In genomic region chr3:179604336-179605078, GRCh38 we compare ENCODE assay signal across 1 cellular context.
TF ChIP-seq lines count a peak whose summit lies in the region.

TSS of gene MRPL47 (minus strand) at chr3:179604638. CDS start at chr3:179604624, 14 bp downstream.
TSS of gene NDUFB5 (plus strand) at chr3:179604794. CDS start at chr3:179604816, 22 bp downstream.

TF ChIP-seq in K562, 482 proteins besides CTCF, POLR2A, EP300 and RAD21 (continued from another document and continues in another):
- TF ChIP-seq ZBTB7A (IDR thresholded peaks at IDR 0.05; ENCODE audit: borderline replicate concordance, control insufficient read depth, low read depth, low read length) (peak; percentile 17; the same call in 1 of the 2 replicates), POLR3A (IDR thresholded peaks at IDR 0.05; ENCODE audit: borderline replicate concordance, extremely low read depth, insufficient read depth, insufficient read length) (no peak), ILK (tag; IDR thresholded peaks at IDR 0.05; ENCODE audit: borderline replicate concordance, low read depth) (no peak), SLC30A9 (CRISPR knock-in tag; IDR thresholded peaks at IDR 0.05) (no peak), HDGF (IDR thresholded peaks at IDR 0.05) (no peak), ZNF282 (CRISPR knock-in tag; IDR thresholded peaks at IDR 0.05) (no peak), NKRF (IDR thresholded peaks at IDR 0.05; ENCODE audit: borderline replicate concordance) (peak; percentile 76; the same call in 1 of the 2 replicates), KLF1 (tag; IDR thresholded peaks at IDR 0.05) (0 out of 2 replicates have a peak, but pooled peaks have one; percentile 29), SUPT5H (IDR thresholded peaks at IDR 0.05) (peak; percentile 95), ETS2 (tag; IDR thresholded peaks at IDR 0.05; ENCODE audit: borderline replicate concordance, poor library complexity, severe bottlenecking) (no peak), DPF2 (IDR thresholded peaks at IDR 0.05) (no peak), NUFIP1 (IDR thresholded peaks at IDR 0.05; ENCODE audit: partially characterized antibody) (no peak), JUND (IDR thresholded peaks at IDR 0.05; ENCODE audit: borderline replicate concordance, low read depth, low read length) (peak; percentile 82; the same call in 1 of the 2 replicates), JUND (tag; IDR thresholded peaks at IDR 0.05; ENCODE audit: borderline replicate concordance, low read depth, low read length) (peak; percentile 85; the same call in 2 of the 3 replicates), ZNF140 (CRISPR knock-in tag; IDR thresholded peaks at IDR 0.05) (no peak), GTF2B (IDR thresholded peaks at IDR 0.05; ENCODE audit: extremely low read depth, insufficient read length) (peak; percentile 71), ZNF212 (CRISPR knock-in tag; IDR thresholded peaks at IDR 0.05) (no peak), ZNF165 (CRISPR knock-in tag; IDR thresholded peaks at IDR 0.05; ENCODE audit: borderline replicate concordance) (no peak), TOE1 (IDR thresholded peaks at IDR 0.05; ENCODE audit: borderline replicate concordance) (no peak), TOE1 (CRISPR knock-in tag; IDR thresholded peaks at IDR 0.05; ENCODE audit: borderline replicate concordance, low read depth) (no peak), ATF3 (IDR thresholded peaks at IDR 0.05) (peak; percentile 39; the same call in 1 of the 2 replicates), ATF3 (CRISPR knock-in tag; conservative IDR thresholded peaks at IDR 0.05) (no peak; the same call in 1 of the 2 replicates), RNF2 (IDR thresholded peaks at IDR 0.05) (no peak), PTTG1 (tag; IDR thresholded peaks at IDR 0.05; ENCODE audit: low read depth) (no peak), JUN (IDR thresholded peaks at IDR 0.05; ENCODE audit: borderline replicate concordance, low read depth, low read length) (peak; percentile 59; the same call in 1 of the 2 replicates), JUN (CRISPR knock-in tag; IDR thresholded peaks at IDR 0.05; ENCODE audit: borderline replicate concordance) (no peak), CTCFL (IDR thresholded peaks at IDR 0.05; ENCODE audit: borderline replicate concordance, insufficient read depth, low read depth, low read length, poor library complexity, severe bottlenecking) (no peak), EGR1 (conservative IDR thresholded peaks at IDR 0.05) (no peak), HOXB6 (CRISPR knock-in tag; IDR thresholded peaks at IDR 0.05; ENCODE audit: borderline replicate concordance) (no peak), SIN3B (IDR thresholded peaks at IDR 0.05; ENCODE audit: low read depth) (peak; percentile 94), AFF4 (CRISPR knock-in tag; IDR thresholded peaks at IDR 0.05) (no peak), CREB1 (IDR thresholded peaks at IDR 0.05) (peak; percentile 94), CREB1 (CRISPR knock-in tag; IDR thresholded peaks at IDR 0.05) (peak; percentile 93), MTA3 (IDR thresholded peaks at IDR 0.05; ENCODE audit: borderline replicate concordance) (peak; percentile 77; the same call in 1 of the 2 replicates), THRA (IDR thresholded peaks at IDR 0.05) (no peak), ZNF408 (CRISPR knock-in tag; IDR thresholded peaks at IDR 0.05; ENCODE audit: low read depth) (no peak), KDM4B (IDR thresholded peaks at IDR 0.05; ENCODE audit: borderline replicate concordance in 2 of 2, low read depth in 1 of 2) (peak in 1 of 2 experiments; percentile 80; a peak in 1 of 4 replicates), CBX3 (IDR thresholded peaks at IDR 0.05; ENCODE audit: borderline replicate concordance in 1 of 2, low read length in 2 of 2) (no peak; a peak in 1 of 3 replicates), SMAD3 (CRISPR knock-in tag; conservative IDR thresholded peaks at IDR 0.05) (no peak), FOXJ3 (CRISPR knock-in tag; IDR thresholded peaks at IDR 0.05) (no peak)
- TF ChIP-seq, protein P1, sequence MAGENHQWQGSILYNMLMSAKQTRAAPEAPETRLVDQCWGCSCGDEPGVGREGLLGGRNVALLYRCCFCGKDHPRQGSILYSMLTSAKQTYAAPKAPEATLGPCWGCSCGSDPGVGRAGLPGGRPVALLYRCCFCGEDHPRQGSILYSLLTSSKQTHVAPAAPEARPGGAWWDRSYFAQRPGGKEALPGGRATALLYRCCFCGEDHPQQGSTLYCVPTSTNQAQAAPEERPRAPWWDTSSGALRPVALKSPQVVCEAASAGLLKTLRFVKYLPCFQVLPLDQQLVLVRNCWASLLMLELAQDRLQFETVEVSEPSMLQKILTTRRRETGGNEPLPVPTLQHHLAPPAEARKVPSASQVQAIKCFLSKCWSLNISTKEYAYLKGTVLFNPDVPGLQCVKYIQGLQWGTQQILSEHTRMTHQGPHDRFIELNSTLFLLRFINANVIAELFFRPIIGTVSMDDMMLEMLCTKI (IDR thresholded peaks at IDR 0.05; ENCODE audit: partially characterized antibody): no peak
- TF ChIP-seq, protein P2, sequence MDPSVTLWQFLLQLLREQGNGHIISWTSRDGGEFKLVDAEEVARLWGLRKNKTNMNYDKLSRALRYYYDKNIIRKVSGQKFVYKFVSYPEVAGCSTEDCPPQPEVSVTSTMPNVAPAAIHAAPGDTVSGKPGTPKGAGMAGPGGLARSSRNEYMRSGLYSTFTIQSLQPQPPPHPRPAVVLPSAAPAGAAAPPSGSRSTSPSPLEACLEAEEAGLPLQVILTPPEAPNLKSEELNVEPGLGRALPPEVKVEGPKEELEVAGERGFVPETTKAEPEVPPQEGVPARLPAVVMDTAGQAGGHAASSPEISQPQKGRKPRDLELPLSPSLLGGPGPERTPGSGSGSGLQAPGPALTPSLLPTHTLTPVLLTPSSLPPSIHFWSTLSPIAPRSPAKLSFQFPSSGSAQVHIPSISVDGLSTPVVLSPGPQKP (CRISPR knock-in tag; IDR thresholded peaks at IDR 0.05): no peak
- TF ChIP-seq, protein P3, sequence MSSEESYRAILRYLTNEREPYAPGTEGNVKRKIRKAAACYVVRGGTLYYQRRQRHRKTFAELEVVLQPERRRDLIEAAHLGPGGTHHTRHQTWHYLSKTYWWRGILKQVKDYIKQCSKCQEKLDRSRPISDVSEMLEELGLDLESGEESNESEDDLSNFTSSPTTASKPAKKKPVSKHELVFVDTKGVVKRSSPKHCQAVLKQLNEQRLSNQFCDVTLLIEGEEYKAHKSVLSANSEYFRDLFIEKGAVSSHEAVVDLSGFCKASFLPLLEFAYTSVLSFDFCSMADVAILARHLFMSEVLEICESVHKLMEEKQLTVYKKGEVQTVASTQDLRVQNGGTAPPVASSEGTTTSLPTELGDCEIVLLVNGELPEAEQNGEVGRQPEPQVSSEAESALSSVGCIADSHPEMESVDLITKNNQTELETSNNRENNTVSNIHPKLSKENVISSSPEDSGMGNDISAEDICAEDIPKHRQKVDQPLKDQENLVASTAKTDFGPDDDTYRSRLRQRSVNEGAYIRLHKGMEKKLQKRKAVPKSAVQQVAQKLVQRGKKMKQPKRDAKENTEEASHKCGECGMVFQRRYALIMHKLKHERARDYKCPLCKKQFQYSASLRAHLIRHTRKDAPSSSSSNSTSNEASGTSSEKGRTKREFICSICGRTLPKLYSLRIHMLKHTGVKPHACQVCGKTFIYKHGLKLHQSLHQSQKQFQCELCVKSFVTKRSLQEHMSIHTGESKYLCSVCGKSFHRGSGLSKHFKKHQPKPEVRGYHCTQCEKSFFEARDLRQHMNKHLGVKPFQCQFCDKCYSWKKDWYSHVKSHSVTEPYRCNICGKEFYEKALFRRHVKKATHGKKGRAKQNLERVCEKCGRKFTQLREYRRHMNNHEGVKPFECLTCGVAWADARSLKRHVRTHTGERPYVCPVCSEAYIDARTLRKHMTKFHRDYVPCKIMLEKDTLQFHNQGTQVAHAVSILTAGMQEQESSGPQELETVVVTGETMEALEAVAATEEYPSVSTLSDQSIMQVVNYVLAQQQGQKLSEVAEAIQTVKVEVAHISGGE (CRISPR knock-in tag; IDR thresholded peaks at IDR 0.05): peak in 1 of 3 experiments; percentile 44; a peak in 1 of 6 replicates
